In genomic region chr15:48087844-48088243, GRCh38 we compare ENCODE assay signal across 17 cellular contexts. TPM values are rescaled to one million over a fixed set of nuclear protein-coding genes. Genes with fewer than 3 reads are reported as not detected.
DNase-seq lines count a peak whose midpoint lies in the region; ATAC-seq and TF ChIP-seq lines count a peak whose summit lies in the region.
"Had no signal": no experiment of that assay in that cellular context is flagged by ENCODE, and none has a peak within 500 bp of the region (broad histone marks: within the 10 kb centered on the region; RNA-seq: fewer than 3 reads in every experiment).

No MANE protein-coding gene starts in this region.

- H3K36me3 ChIP-seq in endodermal cell (ENCODE audit: control insufficient read depth, insufficient read depth, low read length): no peaks in the 10 kb centered on the region
- H3K36me3 ChIP-seq: HAP-1 had no signal

- H3K9me3 Mint-ChIP-seq in endodermal cell (peaks cover 16% of the 10 kb centered on the region), nephron (no peaks in the 10 kb centered on the region)
- H3K9me3 Mint-ChIP-seq in stimulated activated memory B cell treated with anti-CD40 and anti-IgM and Interleukin-4, amounts not matched to agents 10 μg/mL and 1 μg/mL and 100 μg/mL, for 72 hours: no peaks in the 10 kb centered on the region
- H3K9me3 Mint-ChIP-seq: CD4-positive, alpha-beta memory T cell had no signal

- no peaks in the 10 kb centered on the region for H3K4me1 ChIP-seq in endodermal cell (ENCODE audit: control insufficient read depth, insufficient read depth, low read length)

- no peak overlapping the region for H3K9ac ChIP-seq in endodermal cell (ENCODE audit: extremely low read depth, low read length, poor library complexity, severe bottlenecking)

- H3K27me3 ChIP-seq in endodermal cell (ENCODE audit: control insufficient read depth, insufficient read depth, low read length, poor library complexity, severe bottlenecking): no peaks in the 10 kb centered on the region

- H3K36me3 Mint-ChIP-seq in endodermal cell (ENCODE audit: low read depth) (no peaks in the 10 kb centered on the region), nephron (ENCODE audit: low read depth) (no peaks in the 10 kb centered on the region)
- H3K36me3 Mint-ChIP-seq in stimulated activated memory B cell treated with anti-CD40 and anti-IgM and Interleukin-4, amounts not matched to agents 10 μg/mL and 1 μg/mL and 100 μg/mL, for 72 hours: no peaks in the 10 kb centered on the region
- H3K36me3 Mint-ChIP-seq: CD4-positive, alpha-beta memory T cell had no signal

- TF ChIP-seq CTCF in endodermal cell (conservative IDR thresholded peaks at IDR 0.05) (no peak), nephron (IDR thresholded peaks at IDR 0.05; ENCODE audit: unreplicated experiment in 3 of 3) (no peak)

- H3K4me1 Mint-ChIP-seq in endodermal cell (no peaks in the 10 kb centered on the region), nephron (peaks cover 70% of the 10 kb centered on the region)
- H3K4me1 Mint-ChIP-seq in stimulated activated memory B cell treated with anti-CD40 and anti-IgM and Interleukin-4, amounts not matched to agents 10 μg/mL and 1 μg/mL and 100 μg/mL, for 72 hours: no peaks in the 10 kb centered on the region
- H3K4me1 Mint-ChIP-seq: CD4-positive, alpha-beta memory T cell had no signal

- H3K27ac Mint-ChIP-seq in endodermal cell (no peak overlapping the region), nephron (peak overlapping the region in 2 of 3 experiments; percentile 81 to 87)
- H3K27ac Mint-ChIP-seq in stimulated activated memory B cell treated with anti-CD40 and anti-IgM and Interleukin-4, amounts not matched to agents 10 μg/mL and 1 μg/mL and 100 μg/mL, for 72 hours: no peak overlapping the region
- H3K27ac Mint-ChIP-seq: CD4-positive, alpha-beta memory T cell had no signal

- ATAC-seq in stimulated activated memory B cell treated with anti-CD40 and anti-IgM and Interleukin-4, amounts not matched to agents 10 μg/mL and 1 μg/mL and 100 μg/mL, for 72 hours: no peak

- WGBS in endodermal cell (ENCODE audit: insufficient coverage in 1 of 2, insufficient read length in 1 of 2), 2 experiments: 87 to 93% methylated on average over 2 to 3 of the region's 3 CpGs

- DNase-seq in DMS53 (lab: John Stamatoyannopoulos, UW) (peak; percentile 4), DMS53 treated with DMSO at 0.1 percent for 48 hours (lab: John Stamatoyannopoulos, UW; ENCODE audit: unreplicated experiment) (no peak), A172 (ENCODE audit: low spot score) (peak; percentile 18), endodermal cell (peak; percentile 49), NCI-H748 (lab: John Stamatoyannopoulos, UW; ENCODE audit: unreplicated experiment) (no peak)
- DNase-seq: 8988T; C1 segment of cervical spinal cord; Calu3; CD4-positive, alpha-beta memory T cell; COR-L47; DND-41; GOT3 had no signal

- H3K4me3 ChIP-seq in endodermal cell (ENCODE audit: low read length): no peak overlapping the region
- H3K4me3 ChIP-seq: HAP-1 had no signal

- no peak overlapping the region for H3K27ac ChIP-seq in endodermal cell (ENCODE audit: low read depth, low read length)

- H3K9me3 ChIP-seq in endodermal cell (ENCODE audit: control insufficient read depth, low read length): peaks cover 17% of the 10 kb centered on the region
- H3K9me3 ChIP-seq: HAP-1 had no signal

- H3K27me3 Mint-ChIP-seq in endodermal cell (ENCODE audit: insufficient read depth): no peaks in the 10 kb centered on the region
- H3K27me3 Mint-ChIP-seq in nephron (ENCODE audit: low read depth): no peaks in the 10 kb centered on the region
- H3K27me3 Mint-ChIP-seq in stimulated activated memory B cell treated with anti-CD40 and anti-IgM and Interleukin-4, amounts not matched to agents 10 μg/mL and 1 μg/mL and 100 μg/mL, for 72 hours: no peaks in the 10 kb centered on the region
- H3K27me3 Mint-ChIP-seq: CD4-positive, alpha-beta memory T cell had no signal

- H3K4me3 Mint-ChIP-seq in endodermal cell (no peak overlapping the region), nephron (no peak overlapping the region)
- H3K4me3 Mint-ChIP-seq in stimulated activated memory B cell treated with anti-CD40 and anti-IgM and Interleukin-4, amounts not matched to agents 10 μg/mL and 1 μg/mL and 100 μg/mL, for 72 hours: no peak overlapping the region
- H3K4me3 Mint-ChIP-seq: CD4-positive, alpha-beta memory T cell had no signal

RNA-seq across cellular contexts. Expression of gene SLC24A5, which starts 32.9 kb away (rescaled TPM):
- total RNA-seq in A172 (2014; rRNA removed; shearing (Covaris generic)): not detected in 2 replicates
- not detected for total RNA-seq in endodermal cell
- 0.14 TPM for polyA plus RNA-seq in endodermal cell (2013, experiment 1 of 2)
- polyA plus RNA-seq in endodermal cell (2013, experiment 2 of 2): not detected
- total RNA-seq: A673; Calu3; CD4-positive, alpha-beta memory T cell had no signal
- polyA plus RNA-seq: BJ; CD4-positive, alpha-beta memory T cell had no signal

Comparison
In these comparisons a context has a peak if more than half of its experiments do, and no peak if none do; other contexts are left out.
1. DNase-seq: peak in DMS53 (single experiment), A172 (single experiment) and endodermal cell (single experiment); none in DMS53 treated with DMSO at 0.1 percent for 48 hours (single experiment) and NCI-H748 (single experiment).
2. H3K27ac Mint-ChIP-seq: peak in nephron (2 of 3); none in endodermal cell (single experiment) and stimulated activated memory B cell treated with anti-CD40 and anti-IgM and Interleukin-4, amounts not matched to agents 10 μg/mL and 1 μg/mL and 100 μg/mL, for 72 hours (single experiment).